In the genomic region with DNA sequence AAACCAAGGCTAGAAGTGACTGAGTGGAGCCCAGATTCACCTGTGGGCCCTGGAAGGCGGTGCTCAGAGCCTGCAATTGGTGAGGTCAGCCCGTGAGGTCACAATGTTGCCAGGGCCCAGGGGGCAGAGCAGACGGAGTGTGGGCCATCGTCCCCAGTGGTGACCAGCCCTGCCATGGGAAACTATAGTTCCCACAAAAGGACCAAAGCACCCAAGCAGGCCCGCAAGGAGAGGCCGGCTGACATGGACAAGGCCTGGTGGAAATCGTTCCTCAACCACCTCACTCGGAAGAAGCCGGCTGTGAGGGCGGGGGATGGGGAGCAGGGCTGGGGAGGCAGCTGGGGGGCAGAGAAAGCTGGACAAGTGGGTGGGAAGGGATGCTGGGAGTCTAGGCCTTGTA, we compare ENCODE assay signal across 9 cellular contexts. TPM values are rescaled to one million over a fixed set of nuclear protein-coding genes. Genes with fewer than 3 reads are reported as not detected.
DNase-seq lines count a peak whose midpoint lies in the region; ATAC-seq, FAIRE-seq and TF ChIP-seq lines count a peak whose summit lies in the region.
"Had no signal": no experiment of that assay in that cellular context is flagged by ENCODE, and none has a peak within 500 bp of the region (broad histone marks: within the 10 kb centered on the region; RNA-seq: fewer than 3 reads in every experiment).

TSS of gene C20orf144 (plus strand) at position 156 of the 400 bp plus-strand sequence. CDS start at position 175, 19 bp downstream.

- peaks cover 0 to 6% of the 10 kb centered on the region in 2 experiments for H3K36me3 ChIP-seq in SK-N-SH (replicated peaks in 1 of 2; ENCODE audit: control insufficient read depth in 1 of 2, insufficient read depth in 2 of 2, low read length in 1 of 2)
- peaks cover 22% of the 10 kb centered on the region for H3K36me3 ChIP-seq in adipocyte (ENCODE audit: control insufficient read depth, insufficient read depth, low read length, severe bottlenecking)
- no peaks in the 10 kb centered on the region for H3K36me3 ChIP-seq in kidney (ENCODE audit: control insufficient read depth in 1 of 2, insufficient read depth in 2 of 2, low read length in 2 of 2)
- H3K36me3 ChIP-seq in subcutaneous abdominal adipose tissue (ENCODE audit: control insufficient read depth in 5 of 5, insufficient read depth in 5 of 5, low read length in 5 of 5), result peaks cover 0 to 34% (median 27%) of the 10 kb centered on the region in 5 donors

- no peak for FAIRE-seq in kidney (lab: Jason Lieb, UNC)
- FAIRE-seq: A204.1 had no signal

- H3K9me3 ChIP-seq in SK-N-SH (no peaks in the 10 kb centered on the region), adipocyte (ENCODE audit: control insufficient read depth, low read length) (no peaks in the 10 kb centered on the region), kidney (ENCODE audit: control insufficient read depth in 1 of 2, low read length in 2 of 2) (no peaks in the 10 kb centered on the region), subcutaneous abdominal adipose tissue (ENCODE audit: control insufficient read depth in 5 of 5, low read length in 5 of 5) (no peaks in the 10 kb centered on the region)

- 99% methylated on average over 8 of the region's 10 CpGs for WGBS in SK-N-SH (ENCODE audit: low lambda C conversion rate)

- H3K9ac ChIP-seq in SK-N-SH (peak within 1 kb of the TSS; percentile 83), adipocyte (ENCODE audit: low read length) (peak within 1 kb of the TSS; percentile 92), kidney (ENCODE audit: low read length in 2 of 2) (peak within 1 kb of the TSS in 1 of 2 donors; percentile 42), subcutaneous abdominal adipose tissue (ENCODE audit: low read length in 5 of 5) (peak within 1 kb of the TSS in 3 of 5 donors; percentile 41 to 82 (median 48))

- H3K4me1 ChIP-seq in SK-N-SH (ENCODE audit: control insufficient read depth in 1 of 2, insufficient read depth in 2 of 2, low read depth in 1 of 2, low read length in 1 of 2) (peaks cover 0 to 29% of the 10 kb centered on the region in 2 experiments; a peak in 1 of 4 replicates), adipocyte (ENCODE audit: control insufficient read depth, insufficient read depth, low read length) (peaks cover 19% of the 10 kb centered on the region), kidney (ENCODE audit: control insufficient read depth in 1 of 2, insufficient read depth in 1 of 2, low read depth in 1 of 2, low read length in 2 of 2) (peaks cover 9 to 13% of the 10 kb centered on the region in 2 donors), subcutaneous abdominal adipose tissue (ENCODE audit: control insufficient read depth in 5 of 5, insufficient read depth in 5 of 5, low read length in 5 of 5) (peaks cover 3 to 30% (median 28%) of the 10 kb centered on the region in 5 donors)

- H3K9me2 ChIP-seq in SK-N-SH, result no peaks in the 10 kb centered on the region

- H3K79me2 ChIP-seq in SK-N-SH (ENCODE audit: insufficient read depth), result no peaks in the 10 kb centered on the region

- POLR2A ChIA-PET in SK-N-SH (lab: Yijun Ruan, JAX), result interaction anchor here (2.6 kb wide), 1 partner anchor 219 kb away, joined by 9 read pairs; the partner anchor contains the start of gene SNTA1

- H3K4me2 ChIP-seq in SK-N-SH, result peak within 1 kb of the TSS; percentile 100

- no peaks in the 10 kb centered on the region for H3K27me3 ChIP-seq in SK-N-SH (ENCODE audit: insufficient read depth)
- H3K27me3 ChIP-seq in adipocyte (replicated peaks; ENCODE audit: control insufficient read depth, insufficient read depth, low read length), result no peaks in the 10 kb centered on the region
- no peaks in the 10 kb centered on the region for H3K27me3 ChIP-seq in subcutaneous abdominal adipose tissue (ENCODE audit: control insufficient read depth in 5 of 5, insufficient read depth in 4 of 5, low read length in 5 of 5)

- DNase-seq in SK-N-SH (no peak), adipocyte (ENCODE audit: low read depth) (no peak), kidney (peak; percentile 66), NCI-H345 treated with DMSO at 0.1 percent for 48 hours (lab: John Stamatoyannopoulos, UW; ENCODE audit: unreplicated experiment) (no peak), DMS53 treated with DMSO at 0.1 percent for 48 hours (lab: John Stamatoyannopoulos, UW; ENCODE audit: unreplicated experiment) (no peak)

- H4K20me1 ChIP-seq in SK-N-SH (ENCODE audit: insufficient read depth), result no peaks in the 10 kb centered on the region

- intact Hi-C loops in kidney (cut with DNase I), result no loop called here

- H3K4me3 ChIP-seq in SK-N-SH (ENCODE audit: low read depth in 2 of 2, low read length in 1 of 2) (peak within 1 kb of the TSS; percentile 76 to 88), adipocyte (ENCODE audit: low read length) (peak within 1 kb of the TSS; percentile 85), kidney (ENCODE audit: low read length in 2 of 2) (peak within 1 kb of the TSS; percentile 50 to 70), subcutaneous abdominal adipose tissue (ENCODE audit: low read depth in 1 of 5, low read length in 5 of 5) (peak within 1 kb of the TSS; percentile 40 to 77 (median 67))

- CTCF ChIA-PET in SK-N-SH (lab: Yijun Ruan, JAX), result interaction anchor here (2.3 to 10.6 kb wide), 3 partner anchors 9 to 208 kb away, joined by 9 to 114 read pairs (median 17); no protein-coding TSS in a partner anchor

- peak within 1 kb of the TSS; percentile 77 to 90 for H3K27ac ChIP-seq in SK-N-SH (ENCODE audit: low read depth in 2 of 2, low read length in 1 of 2)
- peak within 1 kb of the TSS in 1 of 2 donors; percentile 59 for H3K27ac ChIP-seq in kidney (ENCODE audit: low read depth in 2 of 2, low read length in 2 of 2)
- peak within 1 kb of the TSS; percentile 10 for H3K27ac ChIP-seq in subcutaneous abdominal adipose tissue (ENCODE audit: low read depth, low read length)

- no peak for ATAC-seq in SK-N-SH treated with all-trans-retinoic acid at 6 μM for 48 hours
- ATAC-seq in GM19328 (IDR thresholded peaks at IDR 0.05; ENCODE audit: unreplicated experiment), result no peak

- no peak for TF ChIP-seq EP300 in SK-N-SH (IDR thresholded peaks at IDR 0.05; ENCODE audit: borderline replicate concordance in 1 of 2, low read depth in 1 of 2, low read length in 1 of 2)

- H2AFZ ChIP-seq in SK-N-SH (ENCODE audit: low read depth), result peak within 1 kb of the TSS; percentile 91; the same call in 1 of the 2 replicates

- peaks cover 10% of the 10 kb centered on the region for H3F3A ChIP-seq in SK-N-SH (replicated peaks; ENCODE audit: insufficient read depth)

- no peak for TF ChIP-seq RAD21 in SK-N-SH (IDR thresholded peaks at IDR 0.05; ENCODE audit: low read length)

- TF ChIP-seq CTCF in SK-N-SH (IDR thresholded peaks at IDR 0.05) (no peak), kidney (IDR thresholded peaks at IDR 0.05; ENCODE audit: borderline replicate concordance, extremely low read depth, insufficient read depth) (no peak)

TF ChIP-seq in SK-N-SH, 30 proteins besides CTCF, POLR2A, EP300 and RAD21:
- TF ChIP-seq GATA2 (CRISPR knock-in tag; IDR thresholded peaks at IDR 0.05) (no peak), JUND (IDR thresholded peaks at IDR 0.05) (no peak)

TF ChIP-seq in SK-N-SH treated with all-trans-retinoic acid at 6 μM for 48 hours, 23 proteins besides CTCF, POLR2A, EP300 and RAD21 (continues in another document):
- TF ChIP-seq ZNF70 (CRISPR knock-in tag; IDR thresholded peaks at IDR 0.05) (no peak), TSHZ2 (CRISPR knock-in tag; IDR thresholded peaks at IDR 0.05) (no peak), CSRNP3 (CRISPR knock-in tag; IDR thresholded peaks at IDR 0.05) (no peak), CSDC2 (CRISPR knock-in tag; IDR thresholded peaks at IDR 0.05) (no peak), ZNF565 (CRISPR knock-in tag; conservative IDR thresholded peaks at IDR 0.05; ENCODE audit: low read depth) (no peak)

RNA-seq across cellular contexts. Expression of gene C20orf144, which starts in this region (rescaled TPM):
- polyA plus RNA-seq in SK-N-SH (2012; rRNA removed) (0.12 and 0.13 TPM in 2 replicates), kidney (ENCODE audit: insufficient read depth, low read depth, low replicate concordance) (not detected)
- polyA plus RNA-seq in SK-N-SH (2012; cell fraction: cytosol; rRNA removed), result 0.10 and 0.18 TPM in 2 replicates
- 0.08 and 0.15 TPM in 2 replicates for polyA plus RNA-seq in SK-N-SH (2012; cell fraction: nucleus; rRNA removed)
- total RNA-seq in kidney, result 0.16 TPM

Comparison
In these comparisons a context has a peak if more than half of its experiments do, and no peak if none do; other contexts are left out.
1. Peak in DNase-seq and H3K4me3 ChIP-seq in kidney; RNA of the gene not detected or under 1 TPM.